Comparison of ENCODE assay signal across 10 cellular contexts in genomic region chr17:74893936-74894671, GRCh38. TPM values are rescaled to one million over a fixed set of nuclear protein-coding genes. Genes with fewer than 3 reads are reported as not detected.
DNase-seq lines count a peak whose midpoint lies in the region; ATAC-seq and TF ChIP-seq lines count a peak whose summit lies in the region.
"Had no signal": no experiment of that assay in that cellular context is flagged by ENCODE, and none has a peak within 500 bp of the region (broad histone marks: within the 10 kb centered on the region; RNA-seq: fewer than 3 reads in every experiment).

No MANE protein-coding gene starts in this region.

- TF ChIP-seq CTCF in progenitor cell of endocrine pancreas (IDR thresholded peaks at IDR 0.05; ENCODE audit: unreplicated experiment), result no peak

- peaks cover 4% of the 10 kb centered on the region for H3K4me1 Mint-ChIP-seq in activated T-cell treated with anti-CD3 and anti-CD28 coated beads, Interleukin-2, amount 50 U/mL, for 24 hours (ENCODE audit: low read depth)
- H3K4me1 Mint-ChIP-seq in effector memory CD8-positive, alpha-beta T cell (ENCODE audit: low read depth in 2 of 2), result peaks cover 3 to 4% of the 10 kb centered on the region in 2 donors
- peaks cover 2% of the 10 kb centered on the region for H3K4me1 Mint-ChIP-seq in progenitor cell of endocrine pancreas (ENCODE audit: low read depth)

- no peaks in the 10 kb centered on the region for H3K36me3 Mint-ChIP-seq in activated T-cell treated with anti-CD3 and anti-CD28 coated beads, Interleukin-2, amount 50 U/mL, for 24 hours (ENCODE audit: low read depth)
- peaks cover 8% of the 10 kb centered on the region for H3K36me3 Mint-ChIP-seq in effector memory CD8-positive, alpha-beta T cell (ENCODE audit: insufficient read depth)
- H3K36me3 Mint-ChIP-seq in progenitor cell of endocrine pancreas (ENCODE audit: insufficient read depth), result no peaks in the 10 kb centered on the region

- no peaks in the 10 kb centered on the region for H3K9me3 Mint-ChIP-seq in activated T-cell treated with anti-CD3 and anti-CD28 coated beads, Interleukin-2, amount 50 U/mL, for 24 hours
- H3K9me3 Mint-ChIP-seq in effector memory CD8-positive, alpha-beta T cell, result no peaks in the 10 kb centered on the region
- no peaks in the 10 kb centered on the region for H3K9me3 Mint-ChIP-seq in progenitor cell of endocrine pancreas (ENCODE audit: low read depth)

- H3K27ac Mint-ChIP-seq in activated T-cell treated with anti-CD3 and anti-CD28 coated beads, Interleukin-2, amount 50 U/mL, for 24 hours, result no peak overlapping the region
- H3K27ac Mint-ChIP-seq in effector memory CD8-positive, alpha-beta T cell, result no peak overlapping the region
- no peak overlapping the region for H3K27ac Mint-ChIP-seq in progenitor cell of endocrine pancreas

- no peak for ATAC-seq in effector memory CD8-positive, alpha-beta T cell (replicated peaks)
- no peak for ATAC-seq in GM18861 (IDR thresholded peaks at IDR 0.05; ENCODE audit: unreplicated experiment)

- H3K27me3 Mint-ChIP-seq in activated T-cell treated with anti-CD3 and anti-CD28 coated beads, Interleukin-2, amount 50 U/mL, for 24 hours, result peaks cover 44% of the 10 kb centered on the region
- peaks cover 47 to 74% of the 10 kb centered on the region in 2 donors for H3K27me3 Mint-ChIP-seq in effector memory CD8-positive, alpha-beta T cell
- H3K27me3 Mint-ChIP-seq in progenitor cell of endocrine pancreas, result peaks cover 61% of the 10 kb centered on the region

- peak overlapping the region; percentile 55 for H3K4me3 Mint-ChIP-seq in activated T-cell treated with anti-CD3 and anti-CD28 coated beads, Interleukin-2, amount 50 U/mL, for 24 hours
- H3K4me3 Mint-ChIP-seq in effector memory CD8-positive, alpha-beta T cell, result peak overlapping the region; percentile 57 to 73
- peak overlapping the region; percentile 70 for H3K4me3 Mint-ChIP-seq in progenitor cell of endocrine pancreas (ENCODE audit: low read depth)

- DNase-seq in activated T-cell treated with anti-CD3 and anti-CD28 coated beads, Interleukin-2, amount 50 U/mL, for 24 hours, result no peak
- DNase-seq in activated T-cell treated with anti-CD3 and anti-CD28 coated beads, Interleukin-2, amount 50 U/mL, for 1 hour, result no peak
- no peak for DNase-seq in effector memory CD8-positive, alpha-beta T cell
- no peak for DNase-seq in progenitor cell of endocrine pancreas (ENCODE audit: low spot score, unreplicated experiment)
- DNase-seq in NCI-H345 (lab: John Stamatoyannopoulos, UW), result no peak
- DNase-seq: activated naive CD4-positive, alpha-beta T cell treated with Interleukin-2 at 50 U/mL for 16 hours; NCI-H1436 had no signal

RNA-seq across cellular contexts. Expression of gene FADS6, which starts 0.7 kb away (rescaled TPM):
- 0.14 and 0.42 TPM in 2 replicates for total RNA-seq in progenitor cell of endocrine pancreas
- total RNA-seq: OCI-LY7, posterior vena cava had no signal

RNA-seq across cellular contexts. Expression of gene FDXR, which starts 21.3 kb away (rescaled TPM):
- 16.9 and 18.2 TPM in 2 replicates for total RNA-seq in progenitor cell of endocrine pancreas

RNA-seq across cellular contexts. Expression of gene USH1G, which starts 29.0 kb away (rescaled TPM):
- total RNA-seq in progenitor cell of endocrine pancreas, result 0.18 and 0.19 TPM in 2 replicates
- total RNA-seq: OCI-LY7, posterior vena cava had no signal

RNA-seq across cellular contexts. Expression of gene OTOP2, which starts 30.0 kb away (rescaled TPM):
- total RNA-seq in progenitor cell of endocrine pancreas, result not detected in 2 replicates
- total RNA-seq: OCI-LY7, posterior vena cava had no signal

RNA-seq across cellular contexts. Expression of gene GRIN2C, which starts 34.4 kb away (rescaled TPM):
- total RNA-seq in progenitor cell of endocrine pancreas, result 0.57 and 0.84 TPM in 2 replicates
